Comparison of ENCODE assay signal across 16 cellular contexts in the genomic region with DNA sequence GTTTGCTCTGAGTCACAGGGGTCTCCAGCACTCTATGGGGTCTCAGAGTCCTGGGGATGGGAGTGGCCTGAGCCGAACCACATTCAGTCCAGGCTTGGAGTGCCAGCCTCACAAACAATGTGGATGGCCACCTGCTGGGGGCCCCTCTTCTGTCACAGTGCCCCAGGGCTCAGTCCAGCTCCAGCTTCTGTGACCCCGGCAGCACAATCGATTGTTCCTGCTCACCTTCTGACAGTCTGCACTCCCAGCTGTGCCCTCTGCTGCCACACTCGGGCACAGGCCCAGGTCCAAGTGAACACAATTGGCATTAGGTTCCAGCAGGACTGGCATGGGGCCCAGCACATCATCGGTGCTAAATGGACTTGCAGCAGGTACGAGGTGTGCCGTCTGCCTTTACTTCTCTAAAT.
DNase-seq lines count a peak whose midpoint lies in the region; ATAC-seq and TF ChIP-seq lines count a peak whose summit lies in the region.
"Had no signal": no experiment of that assay in that cellular context is flagged by ENCODE, and none has a peak within 500 bp of the region (broad histone marks: within the 10 kb centered on the region; RNA-seq: fewer than 3 reads in every experiment).

No MANE protein-coding gene starts in this region.

- peak overlapping the region in 1 of 5 donors; percentile 2 for H3K27ac ChIP-seq in adrenal gland
- H3K27ac ChIP-seq in right cardiac atrium (ENCODE audit: low read length) = peak overlapping the region; percentile 86
- H3K27ac ChIP-seq in spleen = no peak overlapping the region
- H3K27ac ChIP-seq: coronary artery had no signal

- TF ChIP-seq POLR2A in adrenal gland (IDR thresholded peaks at IDR 0.05) (no peak), spleen (IDR thresholded peaks at IDR 0.05) (no peak)

- H3K36me3 ChIP-seq in adrenal gland (replicated peaks in 1 of 2) (no peaks in the 10 kb centered on the region), spleen (no peaks in the 10 kb centered on the region)
- H3K36me3 ChIP-seq: esophagus squamous epithelium had no signal

- intact Hi-C loops in adrenal gland (cut with DNase I) (no loop called here), right cardiac atrium (cut with DNase I) (no loop called here), spleen (cut with DNase I; ENCODE audit: low total_unique reads) (no loop called here)

- H3K4me3 ChIP-seq in adrenal gland = no peak overlapping the region
- no peak overlapping the region for H3K4me3 ChIP-seq in right cardiac atrium (ENCODE audit: low read length)
- no peak overlapping the region for H3K4me3 ChIP-seq in spleen
- H3K4me3 ChIP-seq: coronary artery, esophagus squamous epithelium, skin epidermis had no signal

- no peaks in the 10 kb centered on the region for H3K27me3 ChIP-seq in adrenal gland
- H3K27me3 ChIP-seq in right cardiac atrium (ENCODE audit: control insufficient read depth, insufficient read depth) = no peaks in the 10 kb centered on the region
- H3K27me3 ChIP-seq in spleen (replicated peaks in 1 of 7) = peaks cover 0 to 4% (median 0%) of the 10 kb centered on the region in 7 donors
- H3K27me3 ChIP-seq: esophagus squamous epithelium had no signal

- peak; percentile 39 for DNase-seq in NCI-H2171 treated with DMSO at 0.1 percent for 48 hours (lab: John Stamatoyannopoulos, UW)
- no peak for DNase-seq in NCI-H2171 (lab: John Stamatoyannopoulos, UW)
- peak; percentile 32 to 89 (median 53) for DNase-seq in adrenal gland
- peak; percentile 55 to 84 (median 81) for DNase-seq in right cardiac atrium
- peak; percentile 62 for DNase-seq in spleen
- DNase-seq in stimulated activated CD4-positive, alpha-beta T cell treated with anti-CD3 and anti-CD28 coated beads, Interleukin-4, amount 100 ng/mL, for 24 hours = no peak
- DNase-seq: activated CD8-positive, alpha-beta T cell treated with anti-CD3 and anti-CD28 coated beads, Interleukin-2, amount 10 ng/mL, durations not matched to agents 7 days and 5 days; esophagus squamous epithelium; GOT3; hippocampal formation; KG1 had no signal

- H3K4me1 ChIP-seq in adrenal gland (replicated peaks in 1 of 2) (peaks cover 4 to 29% of the 10 kb centered on the region in 2 donors), right cardiac atrium (ENCODE audit: control insufficient read depth, insufficient read depth, low read length) (peaks cover 9% of the 10 kb centered on the region), spleen (peaks cover 0 to 21% (median 14%) of the 10 kb centered on the region in 6 donors)

- 19 to 42% (median 29%) methylated on average over 4 to 7 of the region's 7 CpGs for WGBS in adrenal gland, 4 donors
- 53% methylated on average over 7 of the region's 7 CpGs for WGBS in right cardiac atrium
- WGBS in spleen, 5 donors = 57 to 85% (median 71%) methylated on average over 4 to 7 of the region's 7 CpGs

- H3K9me3 ChIP-seq in adrenal gland (replicated peaks in 1 of 3) = no peaks in the 10 kb centered on the region
- H3K9me3 ChIP-seq in right cardiac atrium (ENCODE audit: control insufficient read depth, low read length) = no peaks in the 10 kb centered on the region
- peaks cover 0 to 2% (median 0%) of the 10 kb centered on the region in 8 donors for H3K9me3 ChIP-seq in spleen
- H3K9me3 ChIP-seq: esophagus squamous epithelium had no signal

- TF ChIP-seq CTCF in adrenal gland (IDR thresholded peaks at IDR 0.05) (peak in 3 of 6 experiments; percentile 10 to 35 (median 13)), spleen (IDR thresholded peaks at IDR 0.05 in 8 of 11, conservative IDR thresholded peaks at IDR 0.05 in 3 of 11) (no peak)

- ATAC-seq in right cardiac atrium (peak; percentile 5 to 16), GM21786 (IDR thresholded peaks at IDR 0.05; ENCODE audit: unreplicated experiment) (no peak), GM18858 (IDR thresholded peaks at IDR 0.05; ENCODE audit: unreplicated experiment) (no peak)
- ATAC-seq: activated CD8-positive, alpha-beta T cell treated with anti-CD3 and anti-CD28 coated beads, Interleukin-2, amount 10 ng/mL, durations not matched to agents 7 days and 5 days; activated T-helper 17 cell treated with anti-CD3 and anti-CD28 coated beads, Interleukin-2, amount 50 U/mL, for 72 hours had no signal

Comparison
In these comparisons a context has a peak if more than half of its experiments do, and no peak if none do; other contexts are left out.
1. DNase-seq: peak in NCI-H2171 treated with DMSO at 0.1 percent for 48 hours (single experiment), adrenal gland (7 of 7), right cardiac atrium (3 of 3) and spleen (single experiment); none in NCI-H2171 (single experiment) and stimulated activated CD4-positive, alpha-beta T cell treated with anti-CD3 and anti-CD28 coated beads, Interleukin-4, amount 100 ng/mL, for 24 hours (single experiment).
2. ATAC-seq: peak in right cardiac atrium (2 of 2); none in GM21786 (single experiment) and GM18858 (single experiment).